In the genomic region with DNA sequence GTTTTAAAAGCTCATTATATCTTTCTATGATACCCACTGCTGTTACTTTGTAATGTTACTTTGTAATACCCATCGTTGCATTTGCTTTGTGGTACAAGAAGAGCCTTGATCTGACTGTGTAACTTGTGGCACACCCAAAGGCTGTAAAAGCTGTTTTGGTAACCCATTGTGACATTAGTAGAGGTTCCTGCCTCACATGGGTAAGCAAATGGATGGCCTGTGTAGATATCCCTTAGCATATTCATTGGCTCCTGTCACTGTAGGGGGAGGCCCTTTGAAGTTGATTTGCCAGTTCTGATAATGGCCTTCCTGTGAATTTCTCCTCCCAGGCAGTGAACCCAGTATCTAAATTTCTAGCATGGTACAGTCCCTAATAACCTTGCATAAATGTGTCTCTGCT, we compare ENCODE assay signal across 11 cellular contexts. TPM values are rescaled to one million over a fixed set of nuclear protein-coding genes. Genes with fewer than 3 reads are reported as not detected.
"Had no signal": no experiment of that assay in that cellular context is flagged by ENCODE, and none has a peak within 500 bp of the region (broad histone marks: within the 10 kb centered on the region; RNA-seq: fewer than 3 reads in every experiment).

No MANE protein-coding gene starts in this region.

- H3K36me3 ChIP-seq: HAP-1 had no signal

- H3K27ac Mint-ChIP-seq: HFFc6 had no signal

- DNase-seq: GM23248, GOT3, H7, HFFc6, IMR-90, KG1 had no signal

- ATAC-seq: HCT116, K562 had no signal

- H3K4me3 ChIP-seq: GM23248, HAP-1, K562 had no signal

- H3K4me1 ChIP-seq: HAP-1 had no signal

- H3K9ac ChIP-seq: GM23248 had no signal

- H3K4me3 Mint-ChIP-seq: HFFc6 had no signal

- H3K9me3 ChIP-seq: HAP-1 had no signal

- H3K27ac ChIP-seq: GM23248 had no signal

RNA-seq across cellular contexts. Expression of gene SPATA31C1, which starts 40.8 kb away (rescaled TPM):
- total RNA-seq: GM23248, H4, HFFc6, HT-29, IMR-90 had no signal
- polyA plus RNA-seq: GM23248, IMR-90 had no signal
